33 cellular contexts compared by ENCODE assay signal in the genomic region with DNA sequence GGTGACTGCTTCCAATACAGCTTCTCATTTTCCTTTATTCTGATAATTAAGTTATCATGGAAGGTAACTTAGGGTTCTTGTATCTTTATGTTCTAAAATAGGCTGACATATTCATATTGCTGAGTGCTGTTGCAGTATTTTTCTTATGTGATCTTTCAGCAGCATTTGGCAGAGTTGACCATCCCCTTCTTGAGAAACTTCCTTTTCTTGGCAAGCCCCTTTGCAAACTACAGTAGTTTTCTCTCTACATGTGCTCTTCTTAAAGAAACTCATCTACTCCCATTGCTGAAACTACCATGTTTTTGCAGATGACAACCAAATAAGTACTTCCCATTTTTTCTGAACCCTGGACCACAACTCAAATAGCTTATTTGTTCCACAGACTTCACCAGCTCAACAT.
"Had no signal": no experiment of that assay in that cellular context is flagged by ENCODE, and none has a peak within 500 bp of the region (broad histone marks: within the 10 kb centered on the region; RNA-seq: fewer than 3 reads in every experiment).

No MANE protein-coding gene starts in this region.

- H3K4me1 Mint-ChIP-seq: activated CD4-positive, alpha-beta T cell treated with anti-CD3 and anti-CD28 coated beads for 36 hours; activated CD4-positive, alpha-beta T cell treated with anti-CD3 and anti-CD28 coated beads, Interleukin-2, amount 10 ng/mL, durations not matched to agents 24 days and 14 days; activated CD8-positive, alpha-beta memory T cell treated with anti-CD3 and anti-CD28 coated beads, Interleukin-2, amount 10 ng/mL, durations not matched to agents 7 days and 5 days; activated naive CD4-positive, alpha-beta T cell treated with anti-CD3 and anti-CD28 coated beads, Interleukin-2, amount 50 U/mL, for 24 hours; activated naive CD8-positive, alpha-beta T cell treated with anti-CD3 and anti-CD28 coated beads for 36 hours; activated naive CD8-positive, alpha-beta T cell treated with anti-CD3 and anti-CD28 coated beads, Interleukin-2, amount 50 U/mL, for 24 hours had no signal

- H3K9me3 ChIP-seq: adrenal gland, body of pancreas, colonic mucosa, gastrocnemius medialis, heart left ventricle had no signal

- H3K4me3 ChIP-seq: adrenal gland, body of pancreas, colonic mucosa, gastrocnemius medialis, heart left ventricle had no signal

- H3K9me3 Mint-ChIP-seq: activated CD4-positive, alpha-beta memory T cell treated with anti-CD3 and anti-CD28 coated beads for 36 hours; activated naive CD4-positive, alpha-beta T cell treated with anti-CD3 and anti-CD28 coated beads for 36 hours; activated naive CD8-positive, alpha-beta T cell treated with anti-CD3 and anti-CD28 coated beads for 36 hours; activated naive CD8-positive, alpha-beta T cell treated with anti-CD3 and anti-CD28 coated beads, Interleukin-2, amount 50 U/mL, for 24 hours; activated T-helper 2 cell treated with anti-CD3 and anti-CD28 coated beads, Interferon-gamma antibody, Interleukin-2, Interleukin-4, amounts not matched to agents 10 μg/mL and 5 μg/mL and 100 μg/mL, durations not matched to agents 14 hours and 24 hours and 36 hours; T-helper 2 cell treated with Interferon-gamma antibody and Interleukin-4, amounts not matched to agents 5 μg/mL and 100 μg/mL, for 36 hours had no signal

- H3K36me3 ChIP-seq: adrenal gland, colonic mucosa, gastrocnemius medialis, heart left ventricle had no signal

- H3K27ac ChIP-seq: adrenal gland, body of pancreas, colonic mucosa, foreskin keratinocyte, gastrocnemius medialis, heart left ventricle had no signal

- H3K36me3 Mint-ChIP-seq: activated CD4-positive, alpha-beta memory T cell treated with anti-CD3 and anti-CD28 coated beads for 36 hours; activated CD8-positive, alpha-beta memory T cell treated with anti-CD3 and anti-CD28 coated beads, Interleukin-2, amount 10 ng/mL, durations not matched to agents 7 days and 5 days; activated naive CD4-positive, alpha-beta T cell treated with anti-CD3 and anti-CD28 coated beads, Interleukin-2, amount 50 U/mL, for 24 hours; activated naive CD8-positive, alpha-beta T cell treated with anti-CD3 and anti-CD28 coated beads for 36 hours had no signal

- H3K4me3 Mint-ChIP-seq: activated CD4-positive, alpha-beta memory T cell treated with anti-CD3 and anti-CD28 coated beads for 36 hours; activated CD4-positive, alpha-beta T cell treated with anti-CD3 and anti-CD28 coated beads for 36 hours; activated CD4-positive, alpha-beta T cell treated with anti-CD3 and anti-CD28 coated beads, Interleukin-2, amount 10 ng/mL, durations not matched to agents 24 days and 14 days; activated CD8-positive, alpha-beta memory T cell treated with anti-CD3 and anti-CD28 coated beads, Interleukin-2, amount 10 ng/mL, durations not matched to agents 7 days and 5 days; activated CD8-positive, alpha-beta T cell treated with anti-CD3 and anti-CD28 coated beads, Interleukin-2, amount 10 ng/mL, durations not matched to agents 7 days and 5 days; activated naive CD4-positive, alpha-beta T cell treated with anti-CD3 and anti-CD28 coated beads for 36 hours; activated naive CD4-positive, alpha-beta T cell treated with anti-CD3 and anti-CD28 coated beads, Interleukin-2, amount 50 U/mL, for 24 hours; activated naive CD8-positive, alpha-beta T cell treated with anti-CD3 and anti-CD28 coated beads for 36 hours; activated naive CD8-positive, alpha-beta T cell treated with anti-CD3 and anti-CD28 coated beads, Interleukin-2, amount 50 U/mL, for 24 hours; activated T-helper 1 cell treated with anti-CD3 and anti-CD28 coated beads, Interleukin-12 subunit alpha, Interleukin-12 subunit beta, Interleukin-2, Interleukin-4 antibody, amounts not matched to agents 30 ng/mL and 10 ng/mL and 1 ng/mL, durations not matched to agents 14 hours and 24 hours and 36 hours; T-helper 17 cell; T-helper 2 cell treated with Interferon-gamma antibody and Interleukin-4, amounts not matched to agents 5 μg/mL and 100 μg/mL, for 36 hours had no signal

- H3K27ac Mint-ChIP-seq: activated CD4-positive, alpha-beta memory T cell treated with anti-CD3 and anti-CD28 coated beads for 36 hours; activated CD4-positive, alpha-beta T cell treated with anti-CD3 and anti-CD28 coated beads for 36 hours; activated CD4-positive, alpha-beta T cell treated with anti-CD3 and anti-CD28 coated beads, Interleukin-2, amount 10 ng/mL, durations not matched to agents 24 days and 14 days; activated CD8-positive, alpha-beta memory T cell treated with anti-CD3 and anti-CD28 coated beads, Interleukin-2, amount 10 ng/mL, durations not matched to agents 7 days and 5 days; activated CD8-positive, alpha-beta T cell treated with anti-CD3 and anti-CD28 coated beads, Interleukin-2, amount 10 ng/mL, durations not matched to agents 7 days and 5 days; activated naive CD4-positive, alpha-beta T cell treated with anti-CD3 and anti-CD28 coated beads for 36 hours; activated naive CD4-positive, alpha-beta T cell treated with anti-CD3 and anti-CD28 coated beads, Interleukin-2, amount 50 U/mL, for 24 hours; activated naive CD8-positive, alpha-beta T cell treated with anti-CD3 and anti-CD28 coated beads for 36 hours; activated naive CD8-positive, alpha-beta T cell treated with anti-CD3 and anti-CD28 coated beads, Interleukin-2, amount 50 U/mL, for 24 hours; activated T-helper 1 cell treated with anti-CD3 and anti-CD28 coated beads, Interleukin-12 subunit alpha, Interleukin-12 subunit beta, Interleukin-2, Interleukin-4 antibody, amounts not matched to agents 30 ng/mL and 10 ng/mL and 1 ng/mL, durations not matched to agents 14 hours and 24 hours and 36 hours; activated T-helper 2 cell treated with anti-CD3 and anti-CD28 coated beads, Interferon-gamma antibody, Interleukin-2, Interleukin-4, amounts not matched to agents 10 μg/mL and 5 μg/mL and 100 μg/mL, durations not matched to agents 14 hours and 24 hours and 36 hours; T-helper 17 cell; T-helper 2 cell treated with Interferon-gamma antibody and Interleukin-4, amounts not matched to agents 5 μg/mL and 100 μg/mL, for 36 hours had no signal

- H3K27me3 ChIP-seq: adrenal gland, body of pancreas, colonic mucosa, foreskin keratinocyte, gastrocnemius medialis, heart left ventricle had no signal

- DNase-seq: activated CD4-positive, alpha-beta memory T cell treated with anti-CD3 and anti-CD28 coated beads for 36 hours; activated CD4-positive, alpha-beta T cell treated with anti-CD3 and anti-CD28 coated beads for 36 hours; activated CD4-positive, alpha-beta T cell treated with anti-CD3 and anti-CD28 coated beads, Interleukin-2, amount 10 ng/mL, durations not matched to agents 24 days and 14 days; activated CD4-positive, CD25-positive, alpha-beta regulatory T cell; activated CD4-positive, CD25-positive, alpha-beta regulatory T cell treated with anti-CD3 and anti-CD28 coated beads, Interleukin-2, amount 50 U/mL, for 72 hours; activated CD8-positive, alpha-beta memory T cell treated with anti-CD3 and anti-CD28 coated beads, Interleukin-2, amount 10 ng/mL, durations not matched to agents 7 days and 5 days; activated CD8-positive, alpha-beta memory T cell treated with anti-CD3 and anti-CD28 coated beads, Interleukin-2, amount 50 U/mL, for 4 hours; activated CD8-positive, alpha-beta T cell treated with anti-CD3 and anti-CD28 coated beads, Interleukin-2, amount 10 ng/mL, durations not matched to agents 7 days and 5 days; activated effector memory CD4-positive, alpha-beta T cell treated with anti-CD3 and anti-CD28 coated beads, Interleukin-2, amount 50 U/mL, for 16 hours; activated naive CD4-positive, alpha-beta T cell treated with anti-CD3 and anti-CD28 coated beads for 36 hours; activated naive CD8-positive, alpha-beta T cell treated with anti-CD3 and anti-CD28 coated beads for 36 hours; activated naive CD8-positive, alpha-beta T cell treated with anti-CD3 and anti-CD28 coated beads, Interleukin-2, amount 50 U/mL, for 24 hours; activated T-cell treated with anti-CD3 and anti-CD28 coated beads, Interleukin-2, amount 50 U/mL, for 1 hour; activated T-cell treated with anti-CD3 and anti-CD28 coated beads, Interleukin-2, amount 50 U/mL, for 48 hours; adrenal gland; amygdala; aorta; body of pancreas; caudate nucleus; colonic mucosa; effector CD8-positive, alpha-beta T cell; foreskin keratinocyte; gastrocnemius medialis; glutamatergic neuron; heart left ventricle; T-helper 1 cell; T-helper 17 cell; T1000 had no signal

- ATAC-seq: activated CD4-positive, alpha-beta T cell treated with anti-CD3 and anti-CD28 coated beads for 36 hours; activated CD8-positive, alpha-beta memory T cell treated with anti-CD3 and anti-CD28 coated beads, Interleukin-2, amount 10 ng/mL, durations not matched to agents 7 days and 5 days; activated CD8-positive, alpha-beta T cell treated with anti-CD3 and anti-CD28 coated beads, Interleukin-2, amount 10 ng/mL, durations not matched to agents 7 days and 5 days; activated naive CD8-positive, alpha-beta T cell treated with anti-CD3 and anti-CD28 coated beads, Interleukin-2, amount 50 U/mL, for 24 hours; body of pancreas; esophagus mucosa; foreskin keratinocyte; gastrocnemius medialis; heart left ventricle; T-helper 17 cell had no signal

- H3K4me1 ChIP-seq: body of pancreas, colonic mucosa, foreskin keratinocyte, gastrocnemius medialis had no signal

- H3K27me3 Mint-ChIP-seq: activated CD4-positive, alpha-beta memory T cell treated with anti-CD3 and anti-CD28 coated beads for 36 hours; activated CD4-positive, alpha-beta T cell treated with anti-CD3 and anti-CD28 coated beads for 36 hours; activated naive CD4-positive, alpha-beta T cell treated with anti-CD3 and anti-CD28 coated beads, Interleukin-2, amount 50 U/mL, for 24 hours; activated naive CD8-positive, alpha-beta T cell treated with anti-CD3 and anti-CD28 coated beads for 36 hours; activated naive CD8-positive, alpha-beta T cell treated with anti-CD3 and anti-CD28 coated beads, Interleukin-2, amount 50 U/mL, for 24 hours had no signal
